In the genomic region with DNA sequence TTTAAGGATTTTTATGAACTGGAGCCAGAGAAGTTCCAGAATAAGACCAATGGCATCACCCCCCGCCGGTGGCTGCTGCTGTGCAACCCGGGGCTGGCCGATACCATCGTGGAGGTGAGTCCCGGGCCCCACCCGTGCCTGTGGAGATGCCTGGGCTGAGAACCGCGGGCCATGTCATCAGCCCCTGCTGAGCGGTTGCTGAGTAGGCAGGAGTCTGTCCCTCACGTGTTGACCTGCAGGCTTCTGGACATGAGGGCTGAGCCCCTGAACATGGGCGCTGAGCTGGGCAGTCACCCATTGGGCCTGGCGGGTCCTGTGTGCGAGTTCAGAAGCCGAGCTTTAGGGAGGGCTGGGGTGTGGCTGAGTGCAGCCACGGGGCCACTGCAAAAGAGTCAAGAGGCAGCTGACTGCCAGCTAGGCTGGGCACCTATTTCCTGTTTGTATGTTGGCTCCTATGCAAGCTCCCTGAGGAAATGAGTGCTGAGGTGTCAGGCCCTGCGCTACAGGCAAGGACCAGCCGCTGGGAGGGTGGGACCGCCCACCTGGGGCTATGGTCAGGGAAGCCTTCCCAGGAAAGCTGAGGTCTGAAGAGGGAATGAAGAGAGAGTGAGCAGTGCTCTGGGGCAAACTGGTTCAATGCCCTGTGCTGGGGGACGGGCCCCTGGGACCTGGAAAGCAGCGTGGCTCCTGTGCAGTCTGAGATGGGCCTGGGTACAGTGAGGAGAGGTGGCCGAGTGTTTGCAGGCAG, we compare ENCODE assay signal across 10 cellular contexts. TPM values are rescaled to one million over a fixed set of nuclear protein-coding genes. Genes with fewer than 3 reads are reported as not detected.
DNase-seq lines count a peak whose midpoint lies in the region; ATAC-seq and TF ChIP-seq lines count a peak whose summit lies in the region.
"Had no signal": no experiment of that assay in that cellular context is flagged by ENCODE, and none has a peak within 500 bp of the region (broad histone marks: within the 10 kb centered on the region; RNA-seq: fewer than 3 reads in every experiment).

No MANE protein-coding gene starts in this region.

- no peak overlapping the region for H2BK12ac ChIP-seq in mesenchymal stem cell (ENCODE audit: low read length in 2 of 2)

- H3K4me1 Mint-ChIP-seq in activated naive CD8-positive, alpha-beta T cell (ENCODE audit: low read depth): peaks cover 5% of the 10 kb centered on the region
- no peaks in the 10 kb centered on the region for H3K4me1 Mint-ChIP-seq in activated naive CD8-positive, alpha-beta T cell treated with anti-CD3 and anti-CD28 coated beads, Interleukin-2, amount 50 U/mL, for 24 hours

- no peak overlapping the region for H2BK120ac ChIP-seq in mesenchymal stem cell (ENCODE audit: low read depth, low read length)

- no peak for DNase-seq in activated naive CD8-positive, alpha-beta T cell treated with anti-CD3 and anti-CD28 coated beads, Interleukin-2, amount 50 U/mL, for 24 hours
- DNase-seq in islet precursor cell (peak; percentile 44), uterus (peak; percentile 7 to 10), mesenchymal stem cell (no peak), ecto neural progenitor cell (ENCODE audit: low spot score) (no peak), brain microvascular endothelial cell (no peak)
- DNase-seq: CD4-positive, CD25-positive, alpha-beta regulatory T cell; stimulated activated CD4-positive, alpha-beta T cell treated with anti-CD3 and anti-CD28 coated beads, Interleukin-2, amount 100 ng/mL, for 24 hours had no signal

- H3K27me3 Mint-ChIP-seq in activated naive CD8-positive, alpha-beta T cell: no peaks in the 10 kb centered on the region
- H3K27me3 Mint-ChIP-seq in activated naive CD8-positive, alpha-beta T cell treated with anti-CD3 and anti-CD28 coated beads, Interleukin-2, amount 50 U/mL, for 24 hours: no peaks in the 10 kb centered on the region
- H3K27me3 Mint-ChIP-seq: CD4-positive, CD25-positive, alpha-beta regulatory T cell had no signal

- WGBS in mesenchymal stem cell: 94% methylated on average over 22 of the region's 22 CpGs

- H4K8ac ChIP-seq in mesenchymal stem cell (ENCODE audit: low read length): no peak overlapping the region

- no peaks in the 10 kb centered on the region for H3K9me3 Mint-ChIP-seq in activated naive CD8-positive, alpha-beta T cell (ENCODE audit: low read depth)
- H3K9me3 Mint-ChIP-seq in activated naive CD8-positive, alpha-beta T cell treated with anti-CD3 and anti-CD28 coated beads, Interleukin-2, amount 50 U/mL, for 24 hours: no peaks in the 10 kb centered on the region
- H3K9me3 Mint-ChIP-seq: CD4-positive, CD25-positive, alpha-beta regulatory T cell had no signal

- no peak overlapping the region for H4K91ac ChIP-seq in mesenchymal stem cell (ENCODE audit: low read length)

- H2BK5ac ChIP-seq in mesenchymal stem cell (ENCODE audit: low read depth, low read length, poor library complexity, severe bottlenecking): no peak overlapping the region

- TF ChIP-seq POLR2A in uterus (IDR thresholded peaks at IDR 0.05): no peak

- no peak overlapping the region for H3K4me3 Mint-ChIP-seq in activated naive CD8-positive, alpha-beta T cell
- no peak overlapping the region for H3K4me3 Mint-ChIP-seq in activated naive CD8-positive, alpha-beta T cell treated with anti-CD3 and anti-CD28 coated beads, Interleukin-2, amount 50 U/mL, for 24 hours

- H4K20me1 ChIP-seq in OCI-LY3 (ENCODE audit: insufficient read depth, low read length): peaks cover 24% of the 10 kb centered on the region

- H3K23ac ChIP-seq in mesenchymal stem cell (ENCODE audit: low read length in 2 of 2): no peak overlapping the region

- H2AK5ac ChIP-seq in mesenchymal stem cell (ENCODE audit: low read length, severe bottlenecking): no peak overlapping the region

- H2AFZ ChIP-seq in OCI-LY3 (ENCODE audit: low read depth, low read length) (no peak overlapping the region), mesenchymal stem cell (ENCODE audit: low read depth, low read length) (no peak overlapping the region)

- H3K27ac Mint-ChIP-seq in activated naive CD8-positive, alpha-beta T cell: peak overlapping the region; percentile 75
- H3K27ac Mint-ChIP-seq in activated naive CD8-positive, alpha-beta T cell treated with anti-CD3 and anti-CD28 coated beads, Interleukin-2, amount 50 U/mL, for 24 hours: no peak overlapping the region

- intact Hi-C loops in uterus (cut with DNase I; ENCODE audit: low total_unique reads): no loop called here

- no peak overlapping the region for H3K4me3 ChIP-seq in OCI-LY3 (ENCODE audit: low read length)
- no peak overlapping the region for H3K4me3 ChIP-seq in uterus
- H3K4me3 ChIP-seq in mesenchymal stem cell (ENCODE audit: insufficient read depth in 1 of 2, low read depth in 1 of 2, low read length in 2 of 2): no peak overlapping the region
- H3K4me3 ChIP-seq in brain microvascular endothelial cell (ENCODE audit: low read depth, low read length): no peak overlapping the region

- H3K27ac ChIP-seq in OCI-LY3 (ENCODE audit: low read length) (no peak overlapping the region), uterus (no peak overlapping the region), mesenchymal stem cell (ENCODE audit: low read length, poor library complexity, severe bottlenecking) (no peak overlapping the region), brain microvascular endothelial cell (no peak overlapping the region)

- peaks cover 4% of the 10 kb centered on the region for H3K36me3 Mint-ChIP-seq in activated naive CD8-positive, alpha-beta T cell
- peaks cover 13% of the 10 kb centered on the region for H3K36me3 Mint-ChIP-seq in activated naive CD8-positive, alpha-beta T cell treated with anti-CD3 and anti-CD28 coated beads, Interleukin-2, amount 50 U/mL, for 24 hours (ENCODE audit: low read depth)

- H3K9ac ChIP-seq in OCI-LY3 (ENCODE audit: low read length) (no peak overlapping the region), mesenchymal stem cell (ENCODE audit: low read length) (no peak overlapping the region)

- peaks cover 27% of the 10 kb centered on the region for H3K4me1 ChIP-seq in OCI-LY3 (ENCODE audit: low read length)
- no peaks in the 10 kb centered on the region for H3K4me1 ChIP-seq in uterus
- H3K4me1 ChIP-seq in mesenchymal stem cell (ENCODE audit: control insufficient read depth, insufficient read depth, low read depth, low read length): peaks cover 32% of the 10 kb centered on the region

- H2BK15ac ChIP-seq in mesenchymal stem cell (ENCODE audit: low read depth, poor library complexity, severe bottlenecking): no peak overlapping the region

- in situ Hi-C loops in brain microvascular endothelial cell (cut with HindIII; ENCODE audit: low pct_ligation_motif_present, low sequenced_read_pairs): no loop called here

- H3K79me1 ChIP-seq in mesenchymal stem cell (replicated peaks; ENCODE audit: low read length, poor library complexity, severe bottlenecking): peaks cover 48% of the 10 kb centered on the region

- TF ChIP-seq CTCF in OCI-LY3 (IDR thresholded peaks at IDR 0.05; ENCODE audit: low read depth, low read length): no peak
- TF ChIP-seq CTCF in uterus (IDR thresholded peaks at IDR 0.05): no peak
- no peak for TF ChIP-seq CTCF in brain microvascular endothelial cell (IDR thresholded peaks at IDR 0.05; ENCODE audit: low read depth, low read length, missing control alignments)

- H3K36me3 ChIP-seq in OCI-LY3 (replicated peaks; ENCODE audit: low read depth, low read length): peaks cover 32% of the 10 kb centered on the region
- H3K36me3 ChIP-seq in uterus: no peaks in the 10 kb centered on the region
- H3K36me3 ChIP-seq in mesenchymal stem cell (ENCODE audit: control insufficient read depth in 1 of 2, insufficient read depth in 2 of 2, low read depth in 1 of 2, low read length in 2 of 2): peaks cover 97 to 100% of the 10 kb centered on the region in 2 experiments
- H3K36me3 ChIP-seq in brain microvascular endothelial cell (replicated peaks): peaks cover 96% of the 10 kb centered on the region

- ATAC-seq in activated naive CD8-positive, alpha-beta T cell treated with anti-CD3 and anti-CD28 coated beads, Interleukin-2, amount 50 U/mL, for 24 hours: no peak

- H3K14ac ChIP-seq in mesenchymal stem cell (ENCODE audit: low read length in 2 of 2): no peak overlapping the region

- no peak overlapping the region for H3K4ac ChIP-seq in mesenchymal stem cell (ENCODE audit: low read depth in 1 of 2, low read length in 2 of 2)

- H3K27me3 ChIP-seq in OCI-LY3 (ENCODE audit: low read depth, low read length): no peaks in the 10 kb centered on the region
- no peaks in the 10 kb centered on the region for H3K27me3 ChIP-seq in uterus
- H3K27me3 ChIP-seq in mesenchymal stem cell (ENCODE audit: control insufficient read depth in 1 of 2, insufficient read depth in 1 of 2, low read length in 2 of 2): no peaks in the 10 kb centered on the region
- no peaks in the 10 kb centered on the region for H3K27me3 ChIP-seq in brain microvascular endothelial cell (replicated peaks)

- no peaks in the 10 kb centered on the region for H3K79me2 ChIP-seq in OCI-LY3 (ENCODE audit: low read length)

- H3K18ac ChIP-seq in mesenchymal stem cell (ENCODE audit: low read depth in 1 of 2, low read length in 2 of 2): no peak overlapping the region

- H3K4me2 ChIP-seq in OCI-LY3 (ENCODE audit: low read length) (peak overlapping the region; percentile 44), mesenchymal stem cell (ENCODE audit: low read length, poor library complexity, severe bottlenecking) (no peak overlapping the region)

- H3K9me3 ChIP-seq in OCI-LY3 (ENCODE audit: insufficient read depth, low read length) (no peaks in the 10 kb centered on the region), uterus (no peaks in the 10 kb centered on the region), mesenchymal stem cell (ENCODE audit: control insufficient read depth, low read length) (no peaks in the 10 kb centered on the region)

RNA-seq across cellular contexts. Expression of gene PYGB, which starts 34.3 kb away (rescaled TPM):
- 10 to 100 TPM; 26.2 to 87.9 (median 49.8) TPM for total RNA-seq in uterus
- polyA plus RNA-seq in mesenchymal stem cell (2013, experiment 1 of 2): 50.3 TPM
- 48.3 TPM for polyA plus RNA-seq in mesenchymal stem cell (2013, experiment 2 of 2)

Comparison
In these comparisons a context has a peak if more than half of its experiments do, and no peak if none do; other contexts are left out.
1. DNase-seq: peak in islet precursor cell (single experiment) and uterus (2 of 2); none in activated naive CD8-positive, alpha-beta T cell treated with anti-CD3 and anti-CD28 coated beads, Interleukin-2, amount 50 U/mL, for 24 hours (single experiment), mesenchymal stem cell (single experiment), ecto neural progenitor cell (single experiment) and brain microvascular endothelial cell (single experiment).